In genomic region chr10:100728928-100729876, GRCh38 we compare ENCODE assay signal across 8 cellular contexts. TPM values are rescaled to one million over a fixed set of nuclear protein-coding genes. Genes with fewer than 3 reads are reported as not detected.
DNase-seq lines count a peak whose midpoint lies in the region; ATAC-seq and TF ChIP-seq lines count a peak whose summit lies in the region.

No MANE protein-coding gene starts in this region.

- no peaks in the 10 kb centered on the region for H3K9me3 Mint-ChIP-seq in activated naive CD4-positive, alpha-beta T cell treated with anti-CD3 and anti-CD28 coated beads, Interleukin-2, amount 50 U/mL, for 72 hours

- H3K4me3 ChIP-seq in esophagus squamous epithelium, result peak overlapping the region in 2 of 4 donors; percentile 23 to 55

- H3K27ac ChIP-seq in esophagus squamous epithelium, result no peak overlapping the region

- 1 to 2% methylated on average over 10 to 38 of the region's 46 CpGs for WGBS in esophagus squamous epithelium, 2 donors

- ATAC-seq in activated naive CD4-positive, alpha-beta T cell treated with anti-CD3 and anti-CD28 coated beads, Interleukin-2, amount 50 U/mL, for 72 hours, result peak; percentile 23 to 65
- no peak for ATAC-seq in GM19035 (IDR thresholded peaks at IDR 0.05; ENCODE audit: unreplicated experiment)
- no peak for ATAC-seq in GM21529 (IDR thresholded peaks at IDR 0.05; ENCODE audit: unreplicated experiment)

- H3K27me3 ChIP-seq in esophagus squamous epithelium, result peaks cover 17 to 100% (median 39%) of the 10 kb centered on the region in 4 donors

- no peak for TF ChIP-seq CTCF in esophagus squamous epithelium (IDR thresholded peaks at IDR 0.05)

- no peak for TF ChIP-seq POLR2A in esophagus squamous epithelium (IDR thresholded peaks at IDR 0.05)

- no peaks in the 10 kb centered on the region for H3K36me3 ChIP-seq in esophagus squamous epithelium

- DNase-seq in EH (ENCODE audit: low read depth) (peak; percentile 51), HuH-7.5 (ENCODE audit: low spot score) (peak; percentile 94), kidney glomerular epithelial cell (lab: John Stamatoyannopoulos, UW) (peak; percentile 81), esophagus squamous epithelium (lab: John Stamatoyannopoulos, UW) (no peak), HPDE6-E6E7 (ENCODE audit: extremely low spot score) (no peak)
- no peak for DNase-seq in activated naive CD4-positive, alpha-beta T cell treated with anti-CD3 and anti-CD28 coated beads, Interleukin-2, amount 50 U/mL, for 72 hours (ENCODE audit: low spot score in 2 of 2)

- H3K4me1 ChIP-seq in esophagus squamous epithelium, result peaks cover 22 to 36% (median 28%) of the 10 kb centered on the region in 3 donors

- no peaks in the 10 kb centered on the region for H3K9me3 ChIP-seq in esophagus squamous epithelium

- peaks cover 0 to 12% of the 10 kb centered on the region in 2 donors for H3K36me3 Mint-ChIP-seq in activated naive CD4-positive, alpha-beta T cell treated with anti-CD3 and anti-CD28 coated beads, Interleukin-2, amount 50 U/mL, for 72 hours

- H3K27ac Mint-ChIP-seq in activated naive CD4-positive, alpha-beta T cell treated with anti-CD3 and anti-CD28 coated beads, Interleukin-2, amount 50 U/mL, for 72 hours, result no peak overlapping the region

- intact Hi-C loops in esophagus squamous epithelium (cut with DNase I), result no loop called here

RNA-seq across cellular contexts. Expression of gene PAX2, which starts 16.2 kb away (rescaled TPM):
- not detected for total RNA-seq in activated naive CD4-positive, alpha-beta T cell treated with anti-CD3 and anti-CD28 coated beads, Interleukin-2, amount 50 U/mL, for 72 hours
- total RNA-seq in esophagus squamous epithelium, result not detected

Comparison
In these comparisons a context has a peak if more than half of its experiments do, and no peak if none do; other contexts are left out.
1. DNase-seq: peak in EH (single experiment), HuH-7.5 (single experiment) and kidney glomerular epithelial cell (single experiment); none in activated naive CD4-positive, alpha-beta T cell treated with anti-CD3 and anti-CD28 coated beads, Interleukin-2, amount 50 U/mL, for 72 hours (0 of 2), esophagus squamous epithelium (single experiment) and HPDE6-E6E7 (single experiment).
2. ATAC-seq: peak in activated naive CD4-positive, alpha-beta T cell treated with anti-CD3 and anti-CD28 coated beads, Interleukin-2, amount 50 U/mL, for 72 hours (2 of 2); none in GM19035 (single experiment) and GM21529 (single experiment).